ENCODE assay signal across 8 cellular contexts in genomic region chr1:29258974-29259801, GRCh38. TPM values are rescaled to one million over a fixed set of nuclear protein-coding genes. Genes with fewer than 3 reads are reported as not detected.
DNase-seq lines count a peak whose midpoint lies in the region; ATAC-seq and TF ChIP-seq lines count a peak whose summit lies in the region.

No MANE protein-coding gene starts in this region.

- H3F3A ChIP-seq in GM23338 (replicated peaks; ENCODE audit: low read depth), result no peaks in the 10 kb centered on the region

- peaks cover 56% of the 10 kb centered on the region for H3K27me3 Mint-ChIP-seq in GM23338 (ENCODE audit: insufficient read depth, low read depth, poor library complexity)
- H3K27me3 Mint-ChIP-seq in activated T-helper 2 cell treated with anti-CD3 and anti-CD28 coated beads, Interferon-gamma antibody, Interleukin-2, Interleukin-4, amounts not matched to agents 10 μg/mL and 5 μg/mL and 100 μg/mL, durations not matched to agents 14 hours and 24 hours and 36 hours (ENCODE audit: low read depth), result peaks cover 48% of the 10 kb centered on the region

- TF ChIP-seq POLR2A in gastrocnemius medialis (IDR thresholded peaks at IDR 0.05), result no peak

- H3K9me3 ChIP-seq in iPS DF 6.9 (ENCODE audit: control insufficient read depth, insufficient read depth, low read length), result no peaks in the 10 kb centered on the region
- H3K9me3 ChIP-seq in gastrocnemius medialis, result no peaks in the 10 kb centered on the region

- WGBS in iPS DF 6.9 (ENCODE audit: insufficient coverage, insufficient read length), result no CpG with 5 or more reads among the region's 38 CpGs

- no peak overlapping the region for H3K27ac ChIP-seq in GM23338 (ENCODE audit: low read depth)
- H3K27ac ChIP-seq in iPS DF 6.9 (ENCODE audit: low read length), result no peak overlapping the region
- no peak overlapping the region for H3K27ac ChIP-seq in gastrocnemius medialis

- H3K27ac Mint-ChIP-seq in GM23338, result no peak overlapping the region
- H3K27ac Mint-ChIP-seq in activated T-helper 2 cell treated with anti-CD3 and anti-CD28 coated beads, Interferon-gamma antibody, Interleukin-2, Interleukin-4, amounts not matched to agents 10 μg/mL and 5 μg/mL and 100 μg/mL, durations not matched to agents 14 hours and 24 hours and 36 hours, result no peak overlapping the region

- H3K4me1 ChIP-seq in GM23338 (ENCODE audit: insufficient read depth) (peaks cover 32% of the 10 kb centered on the region), iPS DF 6.9 (ENCODE audit: control insufficient read depth, insufficient read depth, low read length) (peaks cover 15% of the 10 kb centered on the region), gastrocnemius medialis (peaks cover 0 to 8% of the 10 kb centered on the region in 2 donors)

- H3K4me3 Mint-ChIP-seq in GM23338, result peak overlapping the region; percentile 81
- H3K4me3 Mint-ChIP-seq in activated T-helper 2 cell treated with anti-CD3 and anti-CD28 coated beads, Interferon-gamma antibody, Interleukin-2, Interleukin-4, amounts not matched to agents 10 μg/mL and 5 μg/mL and 100 μg/mL, durations not matched to agents 14 hours and 24 hours and 36 hours (ENCODE audit: low read depth), result peak overlapping the region; percentile 45

- H3K4me1 Mint-ChIP-seq in GM23338, result peaks cover 46% of the 10 kb centered on the region
- peaks cover 3% of the 10 kb centered on the region for H3K4me1 Mint-ChIP-seq in activated T-helper 2 cell treated with anti-CD3 and anti-CD28 coated beads, Interferon-gamma antibody, Interleukin-2, Interleukin-4, amounts not matched to agents 10 μg/mL and 5 μg/mL and 100 μg/mL, durations not matched to agents 14 hours and 24 hours and 36 hours (ENCODE audit: low read depth)

- H3K4me3 ChIP-seq in GM23338 (peak overlapping the region; percentile 72), iPS DF 6.9 (ENCODE audit: low read length) (peak overlapping the region; percentile 62; the same call in 1 of the 2 replicates), gastrocnemius medialis (peak overlapping the region; percentile 55 to 61 (median 59))

- peaks cover 2% of the 10 kb centered on the region; the same call in 1 of the 2 replicates for H4K20me1 ChIP-seq in GM23338 (replicated peaks; ENCODE audit: insufficient read depth)

- H3K27me3 ChIP-seq in GM23338 (ENCODE audit: insufficient read depth), result peaks cover 50% of the 10 kb centered on the region
- peaks cover 4% of the 10 kb centered on the region; the same call in 1 of the 2 replicates for H3K27me3 ChIP-seq in iPS DF 6.9 (ENCODE audit: control insufficient read depth, insufficient read depth, low read length)
- no peaks in the 10 kb centered on the region for H3K27me3 ChIP-seq in gastrocnemius medialis

- TF ChIP-seq CTCF in GM23338 (conservative IDR thresholded peaks at IDR 0.05; ENCODE audit: low read depth in 2 of 2) (0 out of 4 replicates have a peak, but pooled peaks of 1 of the 2 experiments have one; percentile 5), gastrocnemius medialis (IDR thresholded peaks at IDR 0.05 in 4 of 5, conservative IDR thresholded peaks at IDR 0.05 in 1 of 5) (no peak)

- H3K4me2 ChIP-seq in GM23338, result peak overlapping the region; percentile 95

- DNase-seq in GM23338 (ENCODE audit: low spot score), result peak; percentile 58
- DNase-seq in activated T-helper 2 cell treated with anti-CD3 and anti-CD28 coated beads, Interferon-gamma antibody, Interleukin-2, Interleukin-4, amounts not matched to agents 10 μg/mL and 5 μg/mL and 100 μg/mL, durations not matched to agents 14 hours and 24 hours and 36 hours (ENCODE audit: low spot score), result no peak
- DNase-seq in iPS DF 6.9 (ENCODE audit: low read depth, low spot score), result no peak
- DNase-seq in gastrocnemius medialis, result no peak
- no peak for DNase-seq in GM19238 (ENCODE audit: insufficient read length, low spot score)

- in situ Hi-C loops in gastrocnemius medialis (cut with MboI; ENCODE audit: low sequenced_read_pairs in 4 of 4), result loop anchor here in 2 of 4 donors (25.0 kb wide), 2 partner anchors 1103 to 1428 kb away; no protein-coding TSS in a partner anchor

- intact Hi-C loops in activated T-helper 2 cell treated with anti-CD3 and anti-CD28 coated beads, Interferon-gamma antibody, Interleukin-2, Interleukin-4, amounts not matched to agents 10 μg/mL and 5 μg/mL and 100 μg/mL, durations not matched to agents 14 hours and 24 hours and 36 hours (cut with micrococcal nuclease), result no loop called here
- intact Hi-C loops in gastrocnemius medialis (cut with DNase I; ENCODE audit: low total_unique reads), result no loop called here

- ATAC-seq in GM23338, result peak; percentile 47
- peak; percentile 24 to 33 for ATAC-seq in gastrocnemius medialis
- ATAC-seq in GM21515 (IDR thresholded peaks at IDR 0.05; ENCODE audit: unreplicated experiment), result no peak
- ATAC-seq in HG03442 (IDR thresholded peaks at IDR 0.05; ENCODE audit: unreplicated experiment), result no peak
- no peak for ATAC-seq in HG03135 (IDR thresholded peaks at IDR 0.05; ENCODE audit: unreplicated experiment)

- H3K79me2 ChIP-seq in GM23338 (replicated peaks; ENCODE audit: insufficient read depth), result 0 out of 2 replicates have a peak, but pooled peaks cover 6% of the 10 kb centered on the region

- peaks cover 5% of the 10 kb centered on the region; the same call in 2 of the 3 replicates for H3K36me3 Mint-ChIP-seq in GM23338 (ENCODE audit: low read depth)
- H3K36me3 Mint-ChIP-seq in activated T-helper 2 cell treated with anti-CD3 and anti-CD28 coated beads, Interferon-gamma antibody, Interleukin-2, Interleukin-4, amounts not matched to agents 10 μg/mL and 5 μg/mL and 100 μg/mL, durations not matched to agents 14 hours and 24 hours and 36 hours (ENCODE audit: low read depth), result no peaks in the 10 kb centered on the region

- no peaks in the 10 kb centered on the region; the same call in 2 of the 3 replicates for H3K9me3 Mint-ChIP-seq in GM23338
- H3K9me3 Mint-ChIP-seq in activated T-helper 2 cell treated with anti-CD3 and anti-CD28 coated beads, Interferon-gamma antibody, Interleukin-2, Interleukin-4, amounts not matched to agents 10 μg/mL and 5 μg/mL and 100 μg/mL, durations not matched to agents 14 hours and 24 hours and 36 hours, result no peaks in the 10 kb centered on the region

- H3K36me3 ChIP-seq in GM23338 (ENCODE audit: insufficient read depth), result no peaks in the 10 kb centered on the region
- no peaks in the 10 kb centered on the region for H3K36me3 ChIP-seq in iPS DF 6.9 (ENCODE audit: control insufficient read depth, insufficient read depth, low read length)
- H3K36me3 ChIP-seq in gastrocnemius medialis, result no peaks in the 10 kb centered on the region

- no peak overlapping the region for H2AFZ ChIP-seq in GM23338

- no peaks in the 10 kb centered on the region for H3K9me2 ChIP-seq in GM23338 (ENCODE audit: insufficient read depth)

TF ChIP-seq in GM23338, 12 proteins besides CTCF, POLR2A, EP300 and RAD21 (continues in another document):
- TF ChIP-seq ZNF114 (CRISPR knock-in tag; IDR thresholded peaks at IDR 0.05) (no peak), REST (IDR thresholded peaks at IDR 0.05; ENCODE audit: unreplicated experiment) (no peak), EZH2phosphoT487 (IDR thresholded peaks at IDR 0.05; ENCODE audit: unreplicated experiment) (no peak), EZH2 (IDR thresholded peaks at IDR 0.05; ENCODE audit: low read depth, unreplicated experiment) (no peak), ZNF331 (CRISPR knock-in tag; IDR thresholded peaks at IDR 0.05; ENCODE audit: low read depth) (no peak), ETS1 (IDR thresholded peaks at IDR 0.05) (no peak)

RNA-seq across cellular contexts. Expression of gene PTPRU, which starts 22.9 kb away (rescaled TPM):
- total RNA-seq in GM23338 (2014; rRNA removed; shearing (Covaris generic)), result 69.6 and 105 TPM in 2 replicates
- polyA plus RNA-seq in GM23338 (2016; fragmentation: Nextera tagmentation; extraction: Ambion mirVana), result 7.9 and 8.0 TPM in 2 replicates
- 0.30 and 0.37 TPM in 2 replicates for total RNA-seq in activated T-helper 2 cell treated with anti-CD3 and anti-CD28 coated beads, Interferon-gamma antibody, Interleukin-2, Interleukin-4, amounts not matched to agents 10 μg/mL and 5 μg/mL and 100 μg/mL, durations not matched to agents 14 hours and 24 hours and 36 hours
- 10 to 100 TPM; 11.4 to 59.4 (median 35.3) TPM for total RNA-seq in gastrocnemius medialis

RNA-seq across cellular contexts. Expression of gene MECR, which starts 28.5 kb away (rescaled TPM):
- 14.3 and 25.7 TPM in 2 replicates for total RNA-seq in GM23338 (2014; rRNA removed; shearing (Covaris generic))
- polyA plus RNA-seq in GM23338 (2016; fragmentation: Nextera tagmentation; extraction: Ambion mirVana), result 29.4 and 32.3 TPM in 2 replicates
- 33.0 and 34.6 TPM in 2 replicates for total RNA-seq in activated T-helper 2 cell treated with anti-CD3 and anti-CD28 coated beads, Interferon-gamma antibody, Interleukin-2, Interleukin-4, amounts not matched to agents 10 μg/mL and 5 μg/mL and 100 μg/mL, durations not matched to agents 14 hours and 24 hours and 36 hours
- 10 to 100 TPM; 21.9 to 29.8 (median 26.6) TPM for total RNA-seq in gastrocnemius medialis

Comparison
In these comparisons a context has a peak if more than half of its experiments do, and no peak if none do; other contexts are left out.
1. ATAC-seq: peak in GM23338 (single experiment) and gastrocnemius medialis (2 of 2); none in GM21515 (single experiment), HG03442 (single experiment) and HG03135 (single experiment).
2. Peak in every context shown above with its lines, with median percentiles within 50 percentile points of each other: H3K4me3 ChIP-seq.